1 cellular context compared by ENCODE assay signal in genomic region chr7:73671317-73671651, GRCh38.
TF ChIP-seq lines count a peak whose summit lies in the region.

No MANE protein-coding gene starts in this region.

TF ChIP-seq in GM23338, 12 proteins besides CTCF, POLR2A, EP300 and RAD21 (continued from another document):
- TF ChIP-seq, protein P1, sequence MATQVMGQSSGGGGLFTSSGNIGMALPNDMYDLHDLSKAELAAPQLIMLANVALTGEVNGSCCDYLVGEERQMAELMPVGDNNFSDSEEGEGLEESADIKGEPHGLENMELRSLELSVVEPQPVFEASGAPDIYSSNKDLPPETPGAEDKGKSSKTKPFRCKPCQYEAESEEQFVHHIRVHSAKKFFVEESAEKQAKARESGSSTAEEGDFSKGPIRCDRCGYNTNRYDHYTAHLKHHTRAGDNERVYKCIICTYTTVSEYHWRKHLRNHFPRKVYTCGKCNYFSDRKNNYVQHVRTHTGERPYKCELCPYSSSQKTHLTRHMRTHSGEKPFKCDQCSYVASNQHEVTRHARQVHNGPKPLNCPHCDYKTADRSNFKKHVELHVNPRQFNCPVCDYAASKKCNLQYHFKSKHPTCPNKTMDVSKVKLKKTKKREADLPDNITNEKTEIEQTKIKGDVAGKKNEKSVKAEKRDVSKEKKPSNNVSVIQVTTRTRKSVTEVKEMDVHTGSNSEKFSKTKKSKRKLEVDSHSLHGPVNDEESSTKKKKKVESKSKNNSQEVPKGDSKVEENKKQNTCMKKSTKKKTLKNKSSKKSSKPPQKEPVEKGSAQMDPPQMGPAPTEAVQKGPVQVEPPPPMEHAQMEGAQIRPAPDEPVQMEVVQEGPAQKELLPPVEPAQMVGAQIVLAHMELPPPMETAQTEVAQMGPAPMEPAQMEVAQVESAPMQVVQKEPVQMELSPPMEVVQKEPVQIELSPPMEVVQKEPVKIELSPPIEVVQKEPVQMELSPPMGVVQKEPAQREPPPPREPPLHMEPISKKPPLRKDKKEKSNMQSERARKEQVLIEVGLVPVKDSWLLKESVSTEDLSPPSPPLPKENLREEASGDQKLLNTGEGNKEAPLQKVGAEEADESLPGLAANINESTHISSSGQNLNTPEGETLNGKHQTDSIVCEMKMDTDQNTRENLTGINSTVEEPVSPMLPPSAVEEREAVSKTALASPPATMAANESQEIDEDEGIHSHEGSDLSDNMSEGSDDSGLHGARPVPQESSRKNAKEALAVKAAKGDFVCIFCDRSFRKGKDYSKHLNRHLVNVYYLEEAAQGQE (IDR thresholded peaks at IDR 0.05; ENCODE audit: unreplicated experiment), result no peak
- TF ChIP-seq EZH2phosphoT487 (IDR thresholded peaks at IDR 0.05; ENCODE audit: unreplicated experiment) (no peak), EZH2 (IDR thresholded peaks at IDR 0.05; ENCODE audit: low read depth, unreplicated experiment) (no peak), ETS1 (IDR thresholded peaks at IDR 0.05) (no peak)
